In the genomic region with DNA sequence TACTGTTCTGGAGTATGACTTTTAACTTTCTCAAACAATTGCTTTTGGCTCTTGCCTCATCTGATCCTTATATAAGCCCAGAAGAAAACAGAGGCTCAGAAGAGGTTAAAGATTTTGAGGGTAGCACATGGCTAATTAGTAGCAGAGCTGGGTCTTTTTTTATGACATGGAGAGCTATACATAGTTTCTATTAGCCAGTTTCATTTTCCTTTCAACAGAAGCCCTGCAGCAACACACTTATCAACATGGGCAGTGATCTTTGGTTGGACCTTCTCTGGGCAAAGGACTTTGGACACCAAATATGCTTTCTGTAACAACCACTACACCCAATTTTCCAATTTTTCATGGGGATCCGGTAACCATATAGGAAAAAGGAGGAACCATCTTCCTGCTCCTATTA, we compare ENCODE assay signal across 14 cellular contexts.
DNase-seq lines count a peak whose midpoint lies in the region; ATAC-seq, FAIRE-seq and TF ChIP-seq lines count a peak whose summit lies in the region.
"Had no signal": no experiment of that assay in that cellular context is flagged by ENCODE, and none has a peak within 500 bp of the region (broad histone marks: within the 10 kb centered on the region; RNA-seq: fewer than 3 reads in every experiment).

No MANE protein-coding gene starts in this region.

- peak overlapping the region; percentile 49; the same call in 1 of the 2 replicates for H2BK120ac ChIP-seq in IMR-90 (ENCODE audit: low read depth, low read length)

- H3K4me1 ChIP-seq in IMR-90 (ENCODE audit: control insufficient read depth, insufficient read depth, low read length) (peaks cover 15% of the 10 kb centered on the region), pancreas (no peaks in the 10 kb centered on the region)
- H3K4me1 ChIP-seq: BLaER1 treated with 17β-estradiol and CSF1 and Interleukin-3, amounts not matched to agents 10 nM and 100 nM had no signal

- H4K5ac ChIP-seq in IMR-90 (ENCODE audit: low read depth, low read length) = no peak overlapping the region

- H4K91ac ChIP-seq in IMR-90 (ENCODE audit: insufficient read depth, low read depth, low read length) = peak overlapping the region; percentile 6; the same call in 1 of the 2 replicates

- no peaks in the 10 kb centered on the region for H3K4me1 Mint-ChIP-seq in naive thymus-derived CD8-positive, alpha-beta T cell

- no peak for FAIRE-seq in pancreas (lab: Jason Lieb, UNC)

- H3K27ac Mint-ChIP-seq in naive thymus-derived CD8-positive, alpha-beta T cell = no peak overlapping the region
- H3K27ac Mint-ChIP-seq: WTC11 had no signal

- H3K27ac ChIP-seq in IMR-90 (ENCODE audit: insufficient read depth, low read length) = no peak overlapping the region
- H3K27ac ChIP-seq in pancreas = no peak overlapping the region
- H3K27ac ChIP-seq: BLaER1 treated with 17β-estradiol and CSF1 and Interleukin-3, amounts not matched to agents 10 nM and 100 nM; cardiac muscle cell; esophagus squamous epithelium; sigmoid colon had no signal

- H3K36me3 Mint-ChIP-seq in naive thymus-derived CD8-positive, alpha-beta T cell = no peaks in the 10 kb centered on the region
- H3K36me3 Mint-ChIP-seq: WTC11 had no signal

- WGBS in IMR-90 (ENCODE audit: extremely low coverage in 2 of 2, insufficient read length in 1 of 2), 2 experiments = no CpG with 5 or more reads among the region's 1 CpG
- 79 to 96% methylated on average over 1 of the region's 1 CpG for WGBS in pancreas, 2 donors

- intact Hi-C loops in IMR-90 (cut with micrococcal nuclease) (no loop called here), pancreas (cut with DNase I) (no loop called here)

- H3K36me3 ChIP-seq in IMR-90 (ENCODE audit: control insufficient read depth, insufficient read depth, low read length) (no peaks in the 10 kb centered on the region), pancreas (no peaks in the 10 kb centered on the region)
- H3K36me3 ChIP-seq: BLaER1 treated with 17β-estradiol and CSF1 and Interleukin-3, amounts not matched to agents 10 nM and 100 nM; cardiac muscle cell; esophagus squamous epithelium; sigmoid colon had no signal

- CTCF ChIA-PET in IMR-90 (lab: Yijun Ruan, JAX) = no interaction called here

- H3K4me3 Mint-ChIP-seq in naive thymus-derived CD8-positive, alpha-beta T cell = no peak overlapping the region
- H3K4me3 Mint-ChIP-seq: WTC11 had no signal

- H3K9me3 Mint-ChIP-seq in naive thymus-derived CD8-positive, alpha-beta T cell = peaks cover 0 to 11% (median 0%) of the 10 kb centered on the region in 9 donors
- H3K9me3 Mint-ChIP-seq: WTC11 had no signal

- ATAC-seq in GM18861 (IDR thresholded peaks at IDR 0.05; ENCODE audit: unreplicated experiment) = peak; percentile 69
- ATAC-seq in GM21423 (IDR thresholded peaks at IDR 0.05; ENCODE audit: unreplicated experiment) = peak; percentile 77
- peak; percentile 80 for ATAC-seq in HG02981 (IDR thresholded peaks at IDR 0.05; ENCODE audit: unreplicated experiment)
- ATAC-seq in IMR-90 (ENCODE audit: low read depth) = no peak
- no peak for ATAC-seq in pancreas
- ATAC-seq in naive thymus-derived CD8-positive, alpha-beta T cell = no peak
- ATAC-seq: WTC11 had no signal

- H3K56ac ChIP-seq in IMR-90 (ENCODE audit: extremely low read depth, insufficient read depth, low read length) = no peak overlapping the region

- H2BK5ac ChIP-seq in IMR-90 (ENCODE audit: low read depth, low read length, poor library complexity, severe bottlenecking) = no peak overlapping the region

- dilution Hi-C loops in IMR-90 (cut with HindIII; ENCODE audit: low sequenced_read_pairs, unreplicated experiment) = no loop called here

- H3K4me3 ChIP-seq in IMR-90 (ENCODE audit: insufficient read depth, low read depth, low read length) (no peak overlapping the region), pancreas (no peak overlapping the region)
- H3K4me3 ChIP-seq: BLaER1 treated with 17β-estradiol and CSF1 and Interleukin-3, amounts not matched to agents 10 nM and 100 nM; cardiac muscle cell; esophagus squamous epithelium; sigmoid colon had no signal

- H3K4ac ChIP-seq in IMR-90 (ENCODE audit: low read depth, low read length) = no peak overlapping the region

- TF ChIP-seq POLR2A in IMR-90 (IDR thresholded peaks at IDR 0.05; ENCODE audit: low read depth, low read length) = no peak

- H3K14ac ChIP-seq in IMR-90 (replicated peaks; ENCODE audit: low read depth, low read length) = no peak overlapping the region

- peaks cover 0 to 13% (median 5%) of the 10 kb centered on the region in 5 donors for H3K27me3 Mint-ChIP-seq in naive thymus-derived CD8-positive, alpha-beta T cell

- H2AK5ac ChIP-seq in IMR-90 (ENCODE audit: low read depth, low read length) = peak overlapping the region; percentile 44; the same call in 1 of the 2 replicates

- TF ChIP-seq RAD21 in IMR-90 (IDR thresholded peaks at IDR 0.05; ENCODE audit: low read length) = no peak

- H2AK9ac ChIP-seq in IMR-90 (replicated peaks; ENCODE audit: low read depth, low read length, poor library complexity) = no peak overlapping the region

- TF ChIP-seq CTCF in IMR-90 (conservative IDR thresholded peaks at IDR 0.05; ENCODE audit: low read depth, low read length) = no peak
- no peak for TF ChIP-seq CTCF in pancreas (IDR thresholded peaks at IDR 0.05)

- no peak overlapping the region; the same call in 1 of the 2 replicates for H3K18ac ChIP-seq in IMR-90 (ENCODE audit: low read depth, low read length)

- POLR2A ChIA-PET in IMR-90 (lab: Charles Lee; ENCODE audit: unreplicated experiment) = no interaction called here
- POLR2A ChIA-PET in naive thymus-derived CD8-positive, alpha-beta T cell (lab: Charles Lee) = no interaction called here

- peaks cover 12% of the 10 kb centered on the region; the same call in 1 of the 2 replicates for H3K9me1 ChIP-seq in IMR-90 (ENCODE audit: insufficient read depth, low read length)

- no peak for DNase-seq in IMR-90
- no peak for DNase-seq in pancreas
- no peak for DNase-seq in SW 1271 (lab: John Stamatoyannopoulos, UW)
- DNase-seq in NCI-H1436 (lab: John Stamatoyannopoulos, UW) = no peak
- DNase-seq in naive thymus-derived CD8-positive, alpha-beta T cell = no peak
- DNase-seq: esophagus squamous epithelium, HCEC 1CT, sigmoid colon had no signal

- no peak overlapping the region for H3K4me2 ChIP-seq in IMR-90 (ENCODE audit: low read depth, low read length)
- H3K4me2 ChIP-seq: BLaER1 treated with 17β-estradiol and CSF1 and Interleukin-3, amounts not matched to agents 10 nM and 100 nM had no signal

- H3K23ac ChIP-seq in IMR-90 (ENCODE audit: low read depth, low read length) = no peak overlapping the region

- H3K9me3 ChIP-seq in IMR-90 (ENCODE audit: control insufficient read depth, insufficient read depth, low read length) (no peaks in the 10 kb centered on the region), pancreas (no peaks in the 10 kb centered on the region)
- H3K9me3 ChIP-seq: BLaER1 treated with 17β-estradiol and CSF1 and Interleukin-3, amounts not matched to agents 10 nM and 100 nM; esophagus squamous epithelium; sigmoid colon had no signal

- 0 out of 2 replicates have a peak overlapping the region, but pooled peaks have one; percentile 4 for H2BK20ac ChIP-seq in IMR-90 (ENCODE audit: low read depth, low read length)

- no peak overlapping the region for H4K8ac ChIP-seq in IMR-90 (ENCODE audit: low read depth in 2 of 2, low read length in 2 of 2)

- H3K79me1 ChIP-seq in IMR-90 (ENCODE audit: low read depth in 1 of 2, low read length in 2 of 2) = peaks cover 5 to 10% of the 10 kb centered on the region in 2 experiments; a peak in 3 of 4 replicates

- H2AFZ ChIP-seq in IMR-90 (replicated peaks; ENCODE audit: low read length, poor library complexity) = no peak overlapping the region

- no peak overlapping the region; the same call in 2 of the 3 replicates for H2BK15ac ChIP-seq in IMR-90 (ENCODE audit: low read depth, low read length)

- no peaks in the 10 kb centered on the region for H3K27me3 ChIP-seq in IMR-90 (ENCODE audit: control insufficient read depth, insufficient read depth, low read length)
- H3K27me3 ChIP-seq in pancreas = no peaks in the 10 kb centered on the region
- H3K27me3 ChIP-seq: BLaER1 treated with 17β-estradiol and CSF1 and Interleukin-3, amounts not matched to agents 10 nM and 100 nM; cardiac muscle cell; esophagus squamous epithelium; sigmoid colon had no signal

- H4K20me1 ChIP-seq in IMR-90 (ENCODE audit: insufficient read depth, low read length) = no peaks in the 10 kb centered on the region
- H4K20me1 ChIP-seq: BLaER1 treated with 17β-estradiol and CSF1 and Interleukin-3, amounts not matched to agents 10 nM and 100 nM had no signal

- in situ Hi-C loops in IMR-90 (cut with MboI; ENCODE audit: low sequenced_read_pairs) = no loop called here

- no peak overlapping the region for H3K9ac ChIP-seq in IMR-90 (ENCODE audit: low read depth, low read length)
- H3K9ac ChIP-seq: BLaER1 treated with 17β-estradiol and CSF1 and Interleukin-3, amounts not matched to agents 10 nM and 100 nM had no signal

- no TSS peak for BruUV-seq in IMR-90 (replicated peaks; lab: Mats Ljungman, UMichigan)

TF ChIP-seq in IMR-90, 13 proteins besides CTCF, POLR2A, EP300 and RAD21:
- no peak for TF ChIP-seq RFX5 (IDR thresholded peaks at IDR 0.05; ENCODE audit: low read depth, low read length)
- TF ChIP-seq, protein P1, sequence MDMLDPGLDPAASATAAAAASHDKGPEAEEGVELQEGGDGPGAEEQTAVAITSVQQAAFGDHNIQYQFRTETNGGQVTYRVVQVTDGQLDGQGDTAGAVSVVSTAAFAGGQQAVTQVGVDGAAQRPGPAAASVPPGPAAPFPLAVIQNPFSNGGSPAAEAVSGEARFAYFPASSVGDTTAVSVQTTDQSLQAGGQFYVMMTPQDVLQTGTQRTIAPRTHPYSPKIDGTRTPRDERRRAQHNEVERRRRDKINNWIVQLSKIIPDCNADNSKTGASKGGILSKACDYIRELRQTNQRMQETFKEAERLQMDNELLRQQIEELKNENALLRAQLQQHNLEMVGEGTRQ (IDR thresholded peaks at IDR 0.05; ENCODE audit: low read depth, low read length) = no peak

Comparison
In these comparisons a context has a peak if more than half of its experiments do, and no peak if none do; other contexts are left out.
1. ATAC-seq: peak in GM18861 (single experiment), GM21423 (single experiment) and HG02981 (single experiment); none in IMR-90 (single experiment), pancreas (0 of 4) and naive thymus-derived CD8-positive, alpha-beta T cell (0 of 2).